In genomic region chr5:113099822-113100221, GRCh38 we compare ENCODE assay signal across 1 cellular context.
TF ChIP-seq lines count a peak whose summit lies in the region.

No MANE protein-coding gene starts in this region.

TF ChIP-seq in HEK293, 187 proteins besides CTCF, POLR2A, EP300 and RAD21 (continued from another document):
- TF ChIP-seq BCL6B (tag by site-specific recombination; IDR thresholded peaks at IDR 0.05) (peak; percentile 59; the same call in 1 of the 2 replicates), ZNF19 (tag by site-specific recombination; IDR thresholded peaks at IDR 0.05; ENCODE audit: low read depth) (no peak), OSR2 (tag by site-specific recombination; IDR thresholded peaks at IDR 0.05) (0 out of 2 replicates have a peak, but pooled peaks have one; percentile 15), ZNF426 (tag by site-specific recombination; IDR thresholded peaks at IDR 0.05) (no peak), ZBTB21 (tag by site-specific recombination; IDR thresholded peaks at IDR 0.05) (no peak), ZNF132 (tag by site-specific recombination; IDR thresholded peaks at IDR 0.05; ENCODE audit: borderline replicate concordance) (no peak), REST (tag by site-specific recombination; IDR thresholded peaks at IDR 0.05) (no peak), ZNF341 (tag by site-specific recombination; IDR thresholded peaks at IDR 0.05; ENCODE audit: low read depth) (no peak), ZNF354C (tag by site-specific recombination; IDR thresholded peaks at IDR 0.05; ENCODE audit: borderline replicate concordance, low read depth) (no peak), SP7 (tag by site-specific recombination; IDR thresholded peaks at IDR 0.05) (peak; percentile 99), KLF17 (tag by site-specific recombination; IDR thresholded peaks at IDR 0.05) (no peak), ZNF664 (tag by site-specific recombination; IDR thresholded peaks at IDR 0.05) (no peak), PRDM1 (tag by site-specific recombination; IDR thresholded peaks at IDR 0.05) (no peak), ZNF169 (tag by site-specific recombination; IDR thresholded peaks at IDR 0.05) (no peak), ZSCAN4 (tag by site-specific recombination; IDR thresholded peaks at IDR 0.05) (no peak)
TF ChIP-seq in HEK293: peak in this region for 6.
